ENCODE assay signal across 1 cellular context in genomic region chr11:117944554-117944953, GRCh38.
TF ChIP-seq lines count a peak whose summit lies in the region.

No MANE protein-coding gene starts in this region.

TF ChIP-seq in GM12878, 131 proteins besides CTCF, POLR2A, EP300 and RAD21:
- TF ChIP-seq RAD51 (IDR thresholded peaks at IDR 0.05) (no peak), IRF3 (IDR thresholded peaks at IDR 0.05) (no peak), IKZF1 (conservative IDR thresholded peaks at IDR 0.05) (0 out of 2 replicates have a peak, but pooled peaks have one; percentile 1), ATF7 (IDR thresholded peaks at IDR 0.05; ENCODE audit: low read depth) (peak; percentile 82), NR2F1 (conservative IDR thresholded peaks at IDR 0.05) (0 out of 2 replicates have a peak, but pooled peaks have one; percentile 13)
